9 cellular contexts compared by ENCODE assay signal in genomic region chr11:65892137-65892540, GRCh38. TPM values are rescaled to one million over a fixed set of nuclear protein-coding genes. Genes with fewer than 3 reads are reported as not detected.
DNase-seq lines count a peak whose midpoint lies in the region; ATAC-seq and TF ChIP-seq lines count a peak whose summit lies in the region.
"Not testable (repeated sequence)": the region's sequence is repeated elsewhere in the genome, so short reads cannot be mapped to it uniquely, and the experiment has no call there.
"Had no signal": no experiment of that assay in that cellular context is flagged by ENCODE, and none has a peak within 500 bp of the region (broad histone marks: within the 10 kb centered on the region; RNA-seq: fewer than 3 reads in every experiment).

No MANE protein-coding gene starts in this region.

- not testable (repeated sequence) for H3K27me3 ChIP-seq in HAP-1 (ENCODE audit: low read depth); naive thymus-derived CD4-positive, alpha-beta T cell (ENCODE audit: control insufficient read depth in 2 of 2, insufficient read depth in 2 of 2, low read length in 2 of 2)

- peaks cover 39% of the 10 kb centered on the region for H3K36me3 ChIP-seq in HAP-1 (replicated peaks)
- not testable (repeated sequence) for H3K36me3 ChIP-seq in naive thymus-derived CD4-positive, alpha-beta T cell (ENCODE audit: control insufficient read depth in 2 of 3, insufficient read depth in 3 of 3, low read length in 3 of 3)

- not testable (repeated sequence) for H3K9me3 ChIP-seq in HAP-1; naive thymus-derived CD4-positive, alpha-beta T cell (ENCODE audit: control insufficient read depth in 2 of 3, low read length in 3 of 3)

- peak overlapping the region; percentile 86 for H3K27ac Mint-ChIP-seq in activated T-helper 1 cell treated with anti-CD3 and anti-CD28 coated beads, Interleukin-12 subunit alpha, Interleukin-12 subunit beta, Interleukin-2, Interleukin-4 antibody, amounts not matched to agents 30 ng/mL and 10 ng/mL and 1 ng/mL, durations not matched to agents 14 hours and 24 hours and 36 hours
- peak overlapping the region; percentile 44 to 91 (median 85) for H3K27ac Mint-ChIP-seq in naive thymus-derived CD4-positive, alpha-beta T cell

- POLR2A ChIA-PET in RWPE1 (lab: Yijun Ruan, JAX; ENCODE audit: low non-redundant PET) = not testable (repeated sequence)
- POLR2A ChIA-PET in naive thymus-derived CD4-positive, alpha-beta T cell (lab: Charles Lee) = interaction anchor here (0.7 to 12.3 kb wide), 13 partner anchors 8 to 393 kb away, joined by 3 to 316 read pairs (median 15); partner anchors contain the start of genes C11orf68, CFL1, CTSW and DRAP1

- peaks cover 63% of the 10 kb centered on the region for H3K4me1 Mint-ChIP-seq in activated T-helper 1 cell treated with anti-CD3 and anti-CD28 coated beads, Interleukin-12 subunit alpha, Interleukin-12 subunit beta, Interleukin-2, Interleukin-4 antibody, amounts not matched to agents 30 ng/mL and 10 ng/mL and 1 ng/mL, durations not matched to agents 14 hours and 24 hours and 36 hours (ENCODE audit: low read depth)
- peaks cover 40 to 76% (median 49%) of the 10 kb centered on the region in 7 donors for H3K4me1 Mint-ChIP-seq in naive thymus-derived CD4-positive, alpha-beta T cell

- H3K4me3 ChIP-seq in AG09309 (ENCODE audit: control insufficient read depth, low read depth, low read length) (peak overlapping the region; percentile 50), HAP-1 (peak overlapping the region; percentile 77), choroid plexus epithelial cell (ENCODE audit: low read depth, low read length) (peak overlapping the region; percentile 69)
- H3K4me3 ChIP-seq in naive thymus-derived CD4-positive, alpha-beta T cell (ENCODE audit: low read length) = peak overlapping the region; percentile 84

- in situ Hi-C loops in HAP-1 (cut with MboI; ENCODE audit: low sequenced_read_pairs) = not testable (repeated sequence)

- H3K27ac ChIP-seq in RWPE1 = peak overlapping the region; percentile 95
- peak overlapping the region; percentile 92 for H3K27ac ChIP-seq in naive thymus-derived CD4-positive, alpha-beta T cell (ENCODE audit: low read depth, low read length)

- CTCF ChIA-PET in RWPE1 (lab: Yijun Ruan, JAX) = interaction anchor here (0.8 kb wide), 1 partner anchor 98 kb away, joined by 8 read pairs; no protein-coding TSS in a partner anchor
- CTCF ChIA-PET in naive thymus-derived CD4-positive, alpha-beta T cell (lab: Charles Lee) = interaction anchor here (0.7 to 9.0 kb wide), 3 partner anchors 9 to 31 kb away, joined by 3 to 159 read pairs (median 10); partner anchors contain the start of genes CFL1, FOSL1 and MUS81

- TF ChIP-seq CTCF in AG09309 (IDR thresholded peaks at IDR 0.05; ENCODE audit: control insufficient read depth, insufficient read depth, low read depth, low read length, missing control alignments); RWPE1 (conservative IDR thresholded peaks at IDR 0.05; ENCODE audit: low read depth); choroid plexus epithelial cell (conservative IDR thresholded peaks at IDR 0.05; ENCODE audit: low read depth, low read length): not testable (repeated sequence)

- not testable (repeated sequence) for ATAC-seq in left ventricle myocardium superior; naive thymus-derived CD4-positive, alpha-beta T cell

- H3K36me3 Mint-ChIP-seq in activated T-helper 1 cell treated with anti-CD3 and anti-CD28 coated beads, Interleukin-12 subunit alpha, Interleukin-12 subunit beta, Interleukin-2, Interleukin-4 antibody, amounts not matched to agents 30 ng/mL and 10 ng/mL and 1 ng/mL, durations not matched to agents 14 hours and 24 hours and 36 hours (ENCODE audit: low read depth) = peaks cover 32% of the 10 kb centered on the region
- H3K36me3 Mint-ChIP-seq in naive thymus-derived CD4-positive, alpha-beta T cell = not testable (repeated sequence)

- H3K9me3 Mint-ChIP-seq in activated T-helper 1 cell treated with anti-CD3 and anti-CD28 coated beads, Interleukin-12 subunit alpha, Interleukin-12 subunit beta, Interleukin-2, Interleukin-4 antibody, amounts not matched to agents 30 ng/mL and 10 ng/mL and 1 ng/mL, durations not matched to agents 14 hours and 24 hours and 36 hours; naive thymus-derived CD4-positive, alpha-beta T cell: not testable (repeated sequence)

- H3K27me3 Mint-ChIP-seq in activated T-helper 1 cell treated with anti-CD3 and anti-CD28 coated beads, Interleukin-12 subunit alpha, Interleukin-12 subunit beta, Interleukin-2, Interleukin-4 antibody, amounts not matched to agents 30 ng/mL and 10 ng/mL and 1 ng/mL, durations not matched to agents 14 hours and 24 hours and 36 hours (ENCODE audit: insufficient read depth); naive thymus-derived CD4-positive, alpha-beta T cell: not testable (repeated sequence)

- intact Hi-C loops in activated T-helper 1 cell treated with anti-CD3 and anti-CD28 coated beads, Interleukin-12 subunit alpha, Interleukin-12 subunit beta, Interleukin-2, Interleukin-4 antibody, amounts not matched to agents 30 ng/mL and 10 ng/mL and 1 ng/mL, durations not matched to agents 14 hours and 24 hours and 36 hours (cut with micrococcal nuclease) = loop anchor here (5.0 kb wide), 2 partner anchors 160 to 375 kb away; partner anchors contain the start of genes RAB1B and SF3B2
- intact Hi-C loops in left ventricle myocardium superior (cut with micrococcal nuclease); naive thymus-derived CD4-positive, alpha-beta T cell (cut with micrococcal nuclease): not testable (repeated sequence)

- peaks cover 27% of the 10 kb centered on the region for H3K4me1 ChIP-seq in HAP-1
- H3K4me1 ChIP-seq in naive thymus-derived CD4-positive, alpha-beta T cell (ENCODE audit: control insufficient read depth in 2 of 2, insufficient read depth in 2 of 2, low read length in 2 of 2) = peaks cover 41 to 53% of the 10 kb centered on the region in 2 donors

- peak overlapping the region; percentile 85 for H3K4me3 Mint-ChIP-seq in activated T-helper 1 cell treated with anti-CD3 and anti-CD28 coated beads, Interleukin-12 subunit alpha, Interleukin-12 subunit beta, Interleukin-2, Interleukin-4 antibody, amounts not matched to agents 30 ng/mL and 10 ng/mL and 1 ng/mL, durations not matched to agents 14 hours and 24 hours and 36 hours
- peak overlapping the region; percentile 74 to 97 (median 85) for H3K4me3 Mint-ChIP-seq in naive thymus-derived CD4-positive, alpha-beta T cell

- not testable (repeated sequence) for DNase-seq in AG09309 (ENCODE audit: low read depth); RWPE1 (ENCODE audit: low spot score); activated T-helper 1 cell treated with anti-CD3 and anti-CD28 coated beads, Interleukin-12 subunit alpha, Interleukin-12 subunit beta, Interleukin-2, Interleukin-4 antibody, amounts not matched to agents 30 ng/mL and 10 ng/mL and 1 ng/mL, durations not matched to agents 14 hours and 24 hours and 36 hours (ENCODE audit: low spot score); choroid plexus epithelial cell (ENCODE audit: low read depth)
- DNase-seq in HAP-1 (ENCODE audit: low spot score in 2 of 2) = peak in 1 of 2 experiments; percentile 44
- peak; percentile 22 for DNase-seq in left ventricle myocardium superior
- DNase-seq in naive thymus-derived CD4-positive, alpha-beta T cell = peak in 1 of 9 donors; percentile 51
- DNase-seq in stimulated activated CD4-positive, alpha-beta T cell treated with anti-CD3 and anti-CD28 coated beads, Interleukin-4, amount 100 ng/mL, for 24 hours = peak; percentile 44

RNA-seq across cellular contexts. Expression of gene CCDC85B, which starts 1.7 kb away (rescaled TPM):
- total RNA-seq in activated T-helper 1 cell treated with anti-CD3 and anti-CD28 coated beads, Interleukin-12 subunit alpha, Interleukin-12 subunit beta, Interleukin-2, Interleukin-4 antibody, amounts not matched to agents 30 ng/mL and 10 ng/mL and 1 ng/mL, durations not matched to agents 14 hours and 24 hours and 36 hours = 66.7 and 70.8 TPM in 2 replicates
- total RNA-seq in left ventricle myocardium superior = 30.0 TPM
- total RNA-seq in naive thymus-derived CD4-positive, alpha-beta T cell = 10 to 100 TPM; 21.1 to 52.1 (median 23.6) TPM
- 10 to 100 TPM; 59.0 to 85.0 TPM for polyA plus RNA-seq in naive thymus-derived CD4-positive, alpha-beta T cell

RNA-seq across cellular contexts. Expression of gene FIBP, which starts 3.9 kb away (rescaled TPM):
- total RNA-seq in activated T-helper 1 cell treated with anti-CD3 and anti-CD28 coated beads, Interleukin-12 subunit alpha, Interleukin-12 subunit beta, Interleukin-2, Interleukin-4 antibody, amounts not matched to agents 30 ng/mL and 10 ng/mL and 1 ng/mL, durations not matched to agents 14 hours and 24 hours and 36 hours = 86.8 and 93.2 TPM in 2 replicates
- 44.9 TPM for total RNA-seq in left ventricle myocardium superior
- total RNA-seq in naive thymus-derived CD4-positive, alpha-beta T cell = 10 to 100 TPM; 25.9 to 72.1 (median 43.4) TPM
- polyA plus RNA-seq in naive thymus-derived CD4-positive, alpha-beta T cell = 10 to 100 TPM; 60.0 to 78.3 TPM

RNA-seq across cellular contexts. Expression of gene FOSL1, which starts 8.0 kb away (rescaled TPM):
- 31.7 and 33.5 TPM in 2 replicates for total RNA-seq in activated T-helper 1 cell treated with anti-CD3 and anti-CD28 coated beads, Interleukin-12 subunit alpha, Interleukin-12 subunit beta, Interleukin-2, Interleukin-4 antibody, amounts not matched to agents 30 ng/mL and 10 ng/mL and 1 ng/mL, durations not matched to agents 14 hours and 24 hours and 36 hours
- total RNA-seq in left ventricle myocardium superior = 0.32 TPM
- total RNA-seq in naive thymus-derived CD4-positive, alpha-beta T cell = 10 to 100 TPM in 1 of 5 experiments, 1 to 10 TPM in 2, not detected in 2; 2.8 to 25.7 (median 4.0) TPM
- not detected for polyA plus RNA-seq in naive thymus-derived CD4-positive, alpha-beta T cell
- total RNA-seq: frontal cortex had no signal

RNA-seq across cellular contexts. Expression of gene CTSW, which starts 12.5 kb away (rescaled TPM):
- 5.7 and 7.4 TPM in 2 replicates for total RNA-seq in activated T-helper 1 cell treated with anti-CD3 and anti-CD28 coated beads, Interleukin-12 subunit alpha, Interleukin-12 subunit beta, Interleukin-2, Interleukin-4 antibody, amounts not matched to agents 30 ng/mL and 10 ng/mL and 1 ng/mL, durations not matched to agents 14 hours and 24 hours and 36 hours
- 1.1 TPM for total RNA-seq in left ventricle myocardium superior
- total RNA-seq in naive thymus-derived CD4-positive, alpha-beta T cell = 100 to 1,000 TPM in 1 of 5 experiments, 10 to 100 TPM in 4; 24.9 to 148 (median 29.3) TPM
- 10 to 100 TPM; 31.7 to 58.7 TPM for polyA plus RNA-seq in naive thymus-derived CD4-positive, alpha-beta T cell
- total RNA-seq: frontal cortex had no signal

RNA-seq across cellular contexts. Expression of gene EFEMP2, which starts 19.5 kb away (rescaled TPM):
- total RNA-seq in activated T-helper 1 cell treated with anti-CD3 and anti-CD28 coated beads, Interleukin-12 subunit alpha, Interleukin-12 subunit beta, Interleukin-2, Interleukin-4 antibody, amounts not matched to agents 30 ng/mL and 10 ng/mL and 1 ng/mL, durations not matched to agents 14 hours and 24 hours and 36 hours = 6.5 and 7.9 TPM in 2 replicates
- 95.2 TPM for total RNA-seq in left ventricle myocardium superior
- 10 to 100 TPM in 3 of 5 experiments, 1 to 10 TPM in 2; 5.9 to 16.0 (median 12.7) TPM for total RNA-seq in naive thymus-derived CD4-positive, alpha-beta T cell
- polyA plus RNA-seq in naive thymus-derived CD4-positive, alpha-beta T cell = under 1 TPM; 0.40 to 0.60 TPM
